In genomic region chr3:64303881-64304280, GRCh38 we compare ENCODE assay signal across 3 cellular contexts.
"Had no signal": no experiment of that assay in that cellular context is flagged by ENCODE, and none has a peak within 500 bp of the region (broad histone marks: within the 10 kb centered on the region; RNA-seq: fewer than 3 reads in every experiment).

No MANE protein-coding gene starts in this region.

- DNase-seq: GDM1, GF-D8 had no signal

- H3K4me3 ChIP-seq: GM12878 had no signal

- ATAC-seq: GM12878 had no signal
